ENCODE assay signal across 9 cellular contexts in genomic region chr11:124194696-124195418, GRCh38. TPM values are rescaled to one million over a fixed set of nuclear protein-coding genes. Genes with fewer than 3 reads are reported as not detected.
DNase-seq lines count a peak whose midpoint lies in the region; ATAC-seq lines count a peak whose summit lies in the region.
"Had no signal": no experiment of that assay in that cellular context is flagged by ENCODE, and none has a peak within 500 bp of the region (broad histone marks: within the 10 kb centered on the region; RNA-seq: fewer than 3 reads in every experiment).

No MANE protein-coding gene starts in this region.

- POLR2A ChIA-PET in activated CD8-positive, alpha-beta T cell treated with anti-CD3 and anti-CD28 coated beads, Interleukin-2, amount 10 ng/mL, durations not matched to agents 7 days and 5 days (lab: Charles Lee), result no interaction called here

- CTCF ChIA-PET in activated CD8-positive, alpha-beta T cell treated with anti-CD3 and anti-CD28 coated beads, Interleukin-2, amount 10 ng/mL, durations not matched to agents 7 days and 5 days (lab: Charles Lee), result interaction anchor here (0.7 to 4.3 kb wide), 12 partner anchors 16 to 131 kb away, joined by 3 to 63 read pairs (median 4); partner anchors contain the start of gene VWA5A

- H3K4me3 Mint-ChIP-seq in activated CD8-positive, alpha-beta T cell treated with anti-CD3 and anti-CD28 coated beads, Interleukin-2, amount 10 ng/mL, durations not matched to agents 7 days and 5 days, result no peak overlapping the region
- H3K4me3 Mint-ChIP-seq: stimulated activated naive CD8-positive, alpha-beta T cell treated with anti-CD3 and anti-CD28 coated beads, Interleukin-15, Interleukin-2, amounts not matched to agents 100 ng/mL and 50 ng/mL, for 24 hours had no signal

- no peaks in the 10 kb centered on the region for H3K36me3 Mint-ChIP-seq in activated CD8-positive, alpha-beta T cell treated with anti-CD3 and anti-CD28 coated beads, Interleukin-2, amount 10 ng/mL, durations not matched to agents 7 days and 5 days (ENCODE audit: low read depth)

- no peak overlapping the region for H3K27ac Mint-ChIP-seq in activated CD8-positive, alpha-beta T cell treated with anti-CD3 and anti-CD28 coated beads, Interleukin-2, amount 10 ng/mL, durations not matched to agents 7 days and 5 days
- H3K27ac Mint-ChIP-seq: stimulated activated naive CD8-positive, alpha-beta T cell treated with anti-CD3 and anti-CD28 coated beads, Interleukin-15, Interleukin-2, amounts not matched to agents 100 ng/mL and 50 ng/mL, for 24 hours had no signal

- H3K4me3 ChIP-seq in skeletal muscle cell (ENCODE audit: low read depth, low read length), result peak overlapping the region; percentile 11

- no peaks in the 10 kb centered on the region for H3K9me3 Mint-ChIP-seq in activated CD8-positive, alpha-beta T cell treated with anti-CD3 and anti-CD28 coated beads, Interleukin-2, amount 10 ng/mL, durations not matched to agents 7 days and 5 days (ENCODE audit: insufficient read depth)
- H3K9me3 Mint-ChIP-seq: stimulated activated naive CD8-positive, alpha-beta T cell treated with anti-CD3 and anti-CD28 coated beads, Interleukin-15, Interleukin-2, amounts not matched to agents 100 ng/mL and 50 ng/mL, for 24 hours had no signal

- peak; percentile 55 for DNase-seq in COLO668 (lab: John Stamatoyannopoulos, UW; ENCODE audit: unreplicated experiment)
- DNase-seq in NCI-H2196 treated with DMSO at 0.1 percent for 48 hours (lab: John Stamatoyannopoulos, UW; ENCODE audit: unreplicated experiment), result peak; percentile 31
- peak; percentile 63 for DNase-seq in activated CD8-positive, alpha-beta T cell treated with anti-CD3 and anti-CD28 coated beads, Interleukin-2, amount 10 ng/mL, durations not matched to agents 7 days and 5 days
- DNase-seq in glomerular endothelial cell (ENCODE audit: extremely low read depth, low read depth, low spot score), result peak; percentile 60
- peak; percentile 11 for DNase-seq in skeletal muscle cell (ENCODE audit: low read depth)
- no peak for DNase-seq in pons (ENCODE audit: low spot score)

- peak; percentile 79 for ATAC-seq in GM19023 (IDR thresholded peaks at IDR 0.05; ENCODE audit: unreplicated experiment)
- ATAC-seq in HG03103 (IDR thresholded peaks at IDR 0.05; ENCODE audit: low read depth, unreplicated experiment), result peak; percentile 91
- peak; percentile 88 for ATAC-seq in activated CD8-positive, alpha-beta T cell treated with anti-CD3 and anti-CD28 coated beads, Interleukin-2, amount 10 ng/mL, durations not matched to agents 7 days and 5 days

- H3K27me3 Mint-ChIP-seq in activated CD8-positive, alpha-beta T cell treated with anti-CD3 and anti-CD28 coated beads, Interleukin-2, amount 10 ng/mL, durations not matched to agents 7 days and 5 days (ENCODE audit: low read depth), result peaks cover 13% of the 10 kb centered on the region

- H3K4me1 Mint-ChIP-seq in activated CD8-positive, alpha-beta T cell treated with anti-CD3 and anti-CD28 coated beads, Interleukin-2, amount 10 ng/mL, durations not matched to agents 7 days and 5 days (ENCODE audit: low read depth), result no peaks in the 10 kb centered on the region

RNA-seq across cellular contexts. Expression of gene OR10D3, which starts 11.7 kb away (rescaled TPM):
- total RNA-seq in activated CD8-positive, alpha-beta T cell treated with anti-CD3 and anti-CD28 coated beads, Interleukin-2, amount 10 ng/mL, durations not matched to agents 7 days and 5 days, result not detected
- total RNA-seq in glomerular endothelial cell, result not detected in 2 replicates

RNA-seq across cellular contexts. Expression of gene OR8G1, which starts 46.0 kb away (rescaled TPM):
- not detected for total RNA-seq in activated CD8-positive, alpha-beta T cell treated with anti-CD3 and anti-CD28 coated beads, Interleukin-2, amount 10 ng/mL, durations not matched to agents 7 days and 5 days
- total RNA-seq in glomerular endothelial cell, result not detected in 2 replicates
